Comparison of ENCODE assay signal across 8 cellular contexts in the genomic region with DNA sequence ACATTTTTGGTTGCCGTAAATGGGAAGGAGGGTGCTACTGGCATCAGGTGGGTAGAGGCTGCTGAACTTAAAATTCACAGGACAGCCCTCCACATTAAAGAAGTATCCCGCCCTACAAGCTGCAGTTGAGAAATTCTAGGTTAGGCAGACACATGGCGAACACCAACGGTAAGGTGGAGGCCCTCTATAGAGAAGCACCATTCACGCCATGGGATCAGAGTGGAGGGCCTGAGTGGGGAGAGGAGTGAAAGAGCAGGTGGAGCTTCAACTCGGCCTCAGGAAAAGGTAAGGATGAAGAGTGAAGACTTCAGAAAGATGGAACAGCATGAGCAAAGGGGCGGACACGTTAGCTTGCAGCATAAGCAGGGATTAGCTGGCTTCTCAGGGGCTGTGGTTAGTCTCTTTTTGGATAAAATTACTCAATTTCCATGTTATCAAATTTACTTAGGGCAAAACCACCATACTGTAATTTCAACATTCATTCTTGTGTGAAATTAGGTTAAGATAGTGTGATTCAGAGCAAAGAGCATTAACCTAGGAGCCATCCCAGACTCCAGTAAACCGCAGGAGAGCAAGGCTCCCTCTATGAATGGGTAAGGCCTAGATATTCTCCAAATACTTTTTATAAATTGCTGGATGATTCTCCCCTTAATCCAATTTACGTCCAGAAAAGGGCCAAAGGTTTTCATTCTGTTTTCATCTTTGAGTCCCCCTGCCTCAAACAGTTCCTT.
DNase-seq lines count a peak whose midpoint lies in the region; ATAC-seq and TF ChIP-seq lines count a peak whose summit lies in the region.

No MANE protein-coding gene starts in this region.

- H3K27ac ChIP-seq in KOPT-K1 (ENCODE audit: low read depth, low read length, poor library complexity, severe bottlenecking) (peak overlapping the region; percentile 96), mucosa of rectum (ENCODE audit: low read depth in 2 of 2, low read length in 2 of 2) (peak overlapping the region in 1 of 2 donors; percentile 90)

- H3K36me3 ChIP-seq in KOPT-K1 (ENCODE audit: insufficient read depth, low read length) (peaks cover 43% of the 10 kb centered on the region), mucosa of rectum (ENCODE audit: control insufficient read depth in 2 of 2, insufficient read depth in 2 of 2, low read length in 2 of 2) (peaks cover 0 to 4% of the 10 kb centered on the region in 2 donors)

- TF ChIP-seq CTCF in AG10803 (conservative IDR thresholded peaks at IDR 0.05; ENCODE audit: low read length), result no peak
- TF ChIP-seq CTCF in astrocyte of the spinal cord (IDR thresholded peaks at IDR 0.05; ENCODE audit: low read depth, low read length), result no peak

- H3K9me3 ChIP-seq in KOPT-K1 (ENCODE audit: insufficient read depth, low read length, poor library complexity, severe bottlenecking), result peaks cover 36% of the 10 kb centered on the region
- H3K9me3 ChIP-seq in mucosa of rectum (ENCODE audit: control insufficient read depth in 2 of 2, low read length in 2 of 2), result no peaks in the 10 kb centered on the region

- H3K4me1 ChIP-seq in mucosa of rectum (ENCODE audit: control insufficient read depth in 2 of 2, insufficient read depth in 2 of 2, low read length in 2 of 2), result peaks cover 4 to 7% of the 10 kb centered on the region in 2 donors

- in situ Hi-C loops in astrocyte of the spinal cord (cut with HindIII; ENCODE audit: low sequenced_read_pairs), result no loop called here

- ATAC-seq in GM18870 (IDR thresholded peaks at IDR 0.05; ENCODE audit: unreplicated experiment), result no peak
- no peak for ATAC-seq in HG02884 (IDR thresholded peaks at IDR 0.05; ENCODE audit: unreplicated experiment)
- no peak for ATAC-seq in HG03354 (IDR thresholded peaks at IDR 0.05; ENCODE audit: poor library complexity, severe bottlenecking, unreplicated experiment)

- H3K4me3 ChIP-seq in AG10803 (ENCODE audit: low read length) (peak overlapping the region; percentile 74), astrocyte of the spinal cord (ENCODE audit: low read depth, low read length) (peak overlapping the region; percentile 55), mucosa of rectum (ENCODE audit: low read length in 2 of 2) (peak overlapping the region; percentile 78 to 92)

- peak overlapping the region; percentile 90 to 92 for H3K9ac ChIP-seq in mucosa of rectum (ENCODE audit: low read depth in 1 of 2, low read length in 2 of 2)

- H3K27me3 ChIP-seq in mucosa of rectum (ENCODE audit: control insufficient read depth in 2 of 2, insufficient read depth in 2 of 2, low read length in 2 of 2), result no peaks in the 10 kb centered on the region

- DNase-seq in AG10803 (ENCODE audit: low read depth) (peak; percentile 9), astrocyte of the spinal cord (ENCODE audit: low read depth, low spot score) (no peak), middle frontal gyrus (ENCODE audit: extremely low spot score, low spot score) (no peak)
